In the genomic region with DNA sequence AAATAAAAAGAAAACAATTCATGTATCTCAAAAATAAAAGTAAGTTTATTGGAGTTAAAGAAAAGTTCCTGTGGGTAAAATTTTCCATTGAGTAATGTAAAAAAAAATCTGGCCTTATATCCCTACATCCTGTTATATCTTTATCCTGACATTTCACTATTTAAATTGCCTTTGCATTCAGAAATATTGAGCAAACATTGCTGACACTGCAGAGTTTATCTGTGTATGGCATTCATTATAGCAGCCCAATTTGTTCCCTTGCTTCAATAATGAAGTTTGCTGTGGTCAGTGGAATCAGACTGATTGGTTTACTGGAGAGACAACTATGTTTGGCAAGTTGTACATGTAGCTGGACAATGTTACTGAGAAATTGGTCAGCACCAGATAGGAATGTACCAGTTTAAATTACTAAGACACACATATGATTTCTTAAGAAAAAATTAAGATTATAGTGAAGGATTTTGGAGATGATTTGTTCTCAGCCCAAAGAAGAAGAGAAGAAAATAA, we compare ENCODE assay signal across 24 cellular contexts.
"Had no signal": no experiment of that assay in that cellular context is flagged by ENCODE, and none has a peak within 500 bp of the region (broad histone marks: within the 10 kb centered on the region; RNA-seq: fewer than 3 reads in every experiment).

No MANE protein-coding gene starts in this region.

- H3K4me2 ChIP-seq: neural progenitor cell, smooth muscle cell had no signal

- H3K9me3 ChIP-seq: esophagus muscularis mucosa, gastrocnemius medialis, stomach, thyroid gland, vagina had no signal

- H3K36me3 ChIP-seq: esophagus muscularis mucosa, gastrocnemius medialis, neural progenitor cell, stomach, thyroid gland, vagina had no signal

- ATAC-seq: gastrocnemius medialis; left lobe of liver; naive thymus-derived CD4-positive, alpha-beta T cell; sciatic nerve had no signal

- H3K9ac ChIP-seq: neural progenitor cell, parathyroid adenoma had no signal

- H2AFZ ChIP-seq: neural progenitor cell, parathyroid adenoma had no signal

- H3K27me3 ChIP-seq: esophagus muscularis mucosa, gastrocnemius medialis, neural progenitor cell, stomach, thyroid gland, vagina had no signal

- FAIRE-seq: endothelial cell of umbilical vein had no signal

- H3K4me3 ChIP-seq: coronary artery, esophagus muscularis mucosa, gastrocnemius medialis, lung, neural progenitor cell, smooth muscle cell, stomach, thyroid gland, vagina had no signal

- H3K27ac ChIP-seq: coronary artery, esophagus muscularis mucosa, gastrocnemius medialis, neural progenitor cell, parathyroid adenoma, stomach, thyroid gland, vagina had no signal

- H3K4me1 ChIP-seq: esophagus muscularis mucosa, gastrocnemius medialis, neural progenitor cell, parathyroid adenoma, stomach, thyroid gland, vagina had no signal

- H3K79me2 ChIP-seq: parathyroid adenoma had no signal

- DNase-seq: dermis blood vessel endothelial cell; effector memory CD4-positive, alpha-beta T cell; gastrocnemius medialis; head of caudate nucleus; kidney; naive thymus-derived CD4-positive, alpha-beta T cell; stimulated activated CD4-positive, alpha-beta T cell treated with anti-CD3 and anti-CD28 coated beads, Interleukin-12 subunit alpha, Interleukin-12 subunit beta, amount 100 ng/mL, for 4 hours; stimulated activated CD4-positive, alpha-beta T cell treated with anti-CD3 and anti-CD28 coated beads, Interleukin-1b, Interleukin-23, amount 100 ng/mL, for 48 hours; stimulated activated CD4-positive, alpha-beta T cell treated with anti-CD3 and anti-CD28 coated beads, Interleukin-4, amount 100 ng/mL, for 1 hour; stimulated activated CD8-positive, alpha-beta memory T cell treated with anti-CD3 and anti-CD28 coated beads, Interleukin-4, amount 100 ng/mL, for 48 hours; stimulated activated naive CD4-positive, alpha-beta T cell treated with Interleukin-2 at 50 U/mL for 16 hours; stomach; thyroid gland; trophoblast cell had no signal
